In genomic region chr1:167663002-167663772, GRCh38 we compare ENCODE assay signal across 8 cellular contexts. TPM values are rescaled to one million over a fixed set of nuclear protein-coding genes. Genes with fewer than 3 reads are reported as not detected.
DNase-seq lines count a peak whose midpoint lies in the region; ATAC-seq and TF ChIP-seq lines count a peak whose summit lies in the region.

No MANE protein-coding gene starts in this region.

- no peaks in the 10 kb centered on the region for H3K9me2 ChIP-seq in PC-3 (replicated peaks; ENCODE audit: low read length)

- H3F3A ChIP-seq in PC-3 (ENCODE audit: low read length, unreplicated experiment), result no peaks in the 10 kb centered on the region

- peak; percentile 61 for ATAC-seq in PC-3
- ATAC-seq in HG02973 (IDR thresholded peaks at IDR 0.05; ENCODE audit: unreplicated experiment), result no peak

- H3K4me1 ChIP-seq in BLaER1 (peaks cover 100% of the 10 kb centered on the region), PC-3 (ENCODE audit: insufficient read depth, low read length) (peaks cover 33% of the 10 kb centered on the region)

- no TSS peak for BruUV-seq in PC-3 (replicated peaks; lab: Mats Ljungman, UMichigan)

- H3K4me3 ChIP-seq in BLaER1 (no peak overlapping the region), PC-3 (ENCODE audit: low read length) (no peak overlapping the region), skeletal muscle cell (ENCODE audit: low read depth, low read length) (no peak overlapping the region)

- H3K9me3 ChIP-seq in BLaER1 (no peaks in the 10 kb centered on the region), PC-3 (ENCODE audit: low read length) (no peaks in the 10 kb centered on the region)

- TF ChIP-seq CTCF in GM20000 (IDR thresholded peaks at IDR 0.05; ENCODE audit: extremely low read depth, missing control alignments), result no peak
- no peak for TF ChIP-seq CTCF in PC-3 (conservative IDR thresholded peaks at IDR 0.05; ENCODE audit: low read depth, low read length)

- peak overlapping the region; percentile 80; the same call in 1 of the 2 replicates for H3K4me2 ChIP-seq in BLaER1
- no peak overlapping the region for H3K4me2 ChIP-seq in PC-3 (ENCODE audit: low read length)

- peaks cover 100% of the 10 kb centered on the region for H4K20me1 ChIP-seq in BLaER1
- no peaks in the 10 kb centered on the region for H4K20me1 ChIP-seq in PC-3 (ENCODE audit: low read length)

- DNase-seq in GM20000 (ENCODE audit: low spot score), result peak; percentile 52
- DNase-seq in PC-3, result peak; percentile 50
- peak; percentile 8 for DNase-seq in fibroblast of the conjunctiva (ENCODE audit: low read depth)
- DNase-seq in skeletal muscle cell (ENCODE audit: low read depth), result peak; percentile 58
- DNase-seq in stimulated activated CD4-positive, alpha-beta T cell treated with anti-CD3 and anti-CD28 coated beads, Interleukin-2, amount 100 ng/mL, for 24 hours, result no peak
- DNase-seq in effector CD4-positive, alpha-beta T cell, result no peak

- intact Hi-C loops in PC-3 (cut with micrococcal nuclease), result no loop called here

- CTCF ChIA-PET in PC-3 (lab: Charles Lee), result no interaction called here

- no peaks in the 10 kb centered on the region for H3K79me2 ChIP-seq in PC-3 (ENCODE audit: low read length)

- H3K27me3 ChIP-seq in BLaER1 (no peaks in the 10 kb centered on the region), PC-3 (ENCODE audit: low read length) (no peaks in the 10 kb centered on the region)

- no peak overlapping the region for H3K27ac ChIP-seq in BLaER1
- H3K27ac ChIP-seq in PC-3 (ENCODE audit: low read length), result no peak overlapping the region

- H3K36me3 ChIP-seq in BLaER1, result peaks cover 97% of the 10 kb centered on the region
- H3K36me3 ChIP-seq in PC-3 (ENCODE audit: low read depth, low read length), result no peaks in the 10 kb centered on the region

- no peak overlapping the region for H2AFZ ChIP-seq in PC-3 (ENCODE audit: low read length)

- POLR2A ChIA-PET in PC-3 (lab: Charles Lee; ENCODE audit: unreplicated experiment), result no interaction called here

- H3K9ac ChIP-seq in BLaER1 (no peak overlapping the region), PC-3 (ENCODE audit: low read length) (no peak overlapping the region)

RNA-seq across cellular contexts. Expression of gene RCSD1, which starts 33.2 kb away (rescaled TPM):
- not detected in 2 replicates for total RNA-seq in PC-3 (2014; rRNA removed)

RNA-seq across cellular contexts. Expression of gene MPZL1, which starts 58.6 kb away (rescaled TPM):
- 86.5 and 95.1 TPM in 2 replicates for total RNA-seq in PC-3 (2014; rRNA removed)

Comparison
In these comparisons a context has a peak if more than half of its experiments do, and no peak if none do; other contexts are left out.
1. DNase-seq: peak in GM20000 (single experiment), PC-3 (single experiment), fibroblast of the conjunctiva (single experiment) and skeletal muscle cell (single experiment); none in stimulated activated CD4-positive, alpha-beta T cell treated with anti-CD3 and anti-CD28 coated beads, Interleukin-2, amount 100 ng/mL, for 24 hours (0 of 2) and effector CD4-positive, alpha-beta T cell (single experiment).